8 cellular contexts compared by ENCODE assay signal in genomic region chr9:114098660-114099522, GRCh38. TPM values are rescaled to one million over a fixed set of nuclear protein-coding genes. Genes with fewer than 3 reads are reported as not detected.
A peak's percentile ranks its signal among the peaks of the same experiment; 100 is the strongest.
DNase-seq lines count a peak whose midpoint lies in the region; ATAC-seq, FAIRE-seq and TF ChIP-seq lines count a peak whose summit lies in the region.

Gene KIF12, minus strand, starts transcription at chr9:114099292. Its CDS starts 16 bp downstream, at chr9:114099276.

- in situ Hi-C loops in Panc1 (cut with HindIII; ENCODE audit: low pct_unique_long_range_greater_than_20kb, low sequenced_read_pairs), result no loop called here

- no peaks in the 10 kb centered on the region for H3K4me1 ChIP-seq in Panc1 (ENCODE audit: control insufficient read depth, insufficient read depth, low read length)
- peaks cover 10% of the 10 kb centered on the region for H3K4me1 ChIP-seq in endothelial cell of umbilical vein (ENCODE audit: control insufficient read depth, extremely low read depth, insufficient read depth, low read length)
- H3K4me1 ChIP-seq in muscle layer of duodenum (ENCODE audit: control insufficient read depth in 1 of 2, insufficient read depth in 2 of 2, low read length in 2 of 2), result peaks cover 0 to 12% of the 10 kb centered on the region in 2 donors

- H3K4me3 ChIP-seq in H7 (ENCODE audit: insufficient read depth, low read depth, low read length), result peak within 1 kb of the TSS; percentile 62
- H3K4me3 ChIP-seq in Panc1 (ENCODE audit: low read depth in 2 of 2, low read length in 2 of 2), result peak within 1 kb of the TSS; percentile 36 to 46
- peak within 1 kb of the TSS in 2 of 3 experiments; percentile 10 to 31 for H3K4me3 ChIP-seq in endothelial cell of umbilical vein (replicated peaks in 1 of 3; ENCODE audit: insufficient read depth in 1 of 3, low read depth in 1 of 3, low read length in 3 of 3)
- H3K4me3 ChIP-seq in muscle layer of duodenum (ENCODE audit: low read depth in 1 of 2, low read length in 2 of 2), result peak within 1 kb of the TSS in 1 of 2 donors; percentile 54

- POLR2A ChIA-PET in Panc1 (lab: Charles Lee), result no interaction called here
- POLR2A ChIA-PET in endothelial cell of umbilical vein (lab: Charles Lee), result no interaction called here

- no peaks in the 10 kb centered on the region for H3K79me2 ChIP-seq in endothelial cell of umbilical vein (ENCODE audit: control insufficient read depth, insufficient read depth, low read length)

- no peaks in the 10 kb centered on the region for H3K36me3 ChIP-seq in H7 (replicated peaks; ENCODE audit: control insufficient read depth, insufficient read depth, low read length)
- H3K36me3 ChIP-seq in Panc1 (ENCODE audit: control insufficient read depth, insufficient read depth, low read length), result no peaks in the 10 kb centered on the region
- H3K36me3 ChIP-seq in endothelial cell of umbilical vein (ENCODE audit: control insufficient read depth in 2 of 2, extremely low read depth in 1 of 2, insufficient read depth in 2 of 2, low read length in 2 of 2), result no peaks in the 10 kb centered on the region
- H3K36me3 ChIP-seq in muscle layer of duodenum (ENCODE audit: control insufficient read depth in 1 of 2, insufficient read depth in 2 of 2, low read length in 2 of 2), result no peaks in the 10 kb centered on the region

- H4K20me1 ChIP-seq in endothelial cell of umbilical vein (replicated peaks; ENCODE audit: control insufficient read depth, extremely low read depth, insufficient read depth, low read length), result no peaks in the 10 kb centered on the region

- intact Hi-C loops in Panc1 (cut with micrococcal nuclease; ENCODE audit: unreplicated experiment) (no loop called here), endothelial cell of umbilical vein (cut with micrococcal nuclease) (no loop called here)

- no peak for TF ChIP-seq POLR2A in endothelial cell of umbilical vein (IDR thresholded peaks at IDR 0.05; ENCODE audit: low read depth, low read length)

- H3K27me3 ChIP-seq in H7 (ENCODE audit: control insufficient read depth, insufficient read depth, low read length) (peaks cover 32% of the 10 kb centered on the region), Panc1 (ENCODE audit: control insufficient read depth, insufficient read depth, low read length) (no peaks in the 10 kb centered on the region), endothelial cell of umbilical vein (ENCODE audit: control insufficient read depth in 2 of 2, insufficient read depth in 2 of 2, low read length in 2 of 2) (no peaks in the 10 kb centered on the region), muscle layer of duodenum (ENCODE audit: low read depth, low read length) (peaks cover 12% of the 10 kb centered on the region)

- H3K4me2 ChIP-seq in endothelial cell of umbilical vein (ENCODE audit: insufficient read depth, low read length), result peak within 1 kb of the TSS; percentile 38

- H2AFZ ChIP-seq in endothelial cell of umbilical vein (ENCODE audit: low read depth, low read length), result peak within 1 kb of the TSS; percentile 60

- dilution Hi-C loops in endothelial cell of umbilical vein (cut with MboI; ENCODE audit: extremely low pct_ligation_motif_present, low sequenced_read_pairs), result loop anchor here (25.0 kb wide), 1 partner anchor 188 kb away; no protein-coding TSS in a partner anchor

- no peaks in the 10 kb centered on the region for H3K9me1 ChIP-seq in endothelial cell of umbilical vein (replicated peaks; ENCODE audit: control insufficient read depth, extremely low read depth, insufficient read depth, low read length)

- 0 out of 2 replicates have a peak, but pooled peaks have one; percentile 13 for TF ChIP-seq CTCF in Panc1 (IDR thresholded peaks at IDR 0.05)
- TF ChIP-seq CTCF in endothelial cell of umbilical vein (IDR thresholded peaks at IDR 0.05; ENCODE audit: extremely low read depth in 1 of 2, insufficient read depth in 1 of 2, low read depth in 1 of 2, low read length in 2 of 2), result no peak

- DNase-seq in H7 (peak; percentile 99), Panc1 (ENCODE audit: low read depth, low spot score) (no peak), endothelial cell of umbilical vein (ENCODE audit: low read depth, low spot score) (no peak), Ammon's horn (ENCODE audit: low spot score) (no peak), H4 (ENCODE audit: low spot score) (no peak)

- H3K9me3 ChIP-seq in Panc1 (ENCODE audit: control insufficient read depth, insufficient read depth, low read depth, low read length), result no peaks in the 10 kb centered on the region
- peaks cover 3% of the 10 kb centered on the region for H3K9me3 ChIP-seq in endothelial cell of umbilical vein (replicated peaks; ENCODE audit: control insufficient read depth, insufficient read depth, low read length)
- peaks cover 0 to 3% of the 10 kb centered on the region in 2 donors for H3K9me3 ChIP-seq in muscle layer of duodenum (ENCODE audit: control insufficient read depth in 1 of 2, low read length in 2 of 2)

- CTCF ChIA-PET in Panc1 (lab: Charles Lee) (interaction anchor here (0.6 to 0.9 kb wide), 2 partner anchors 16 to 612 kb away, joined by 3 to 7 read pairs; no protein-coding TSS in a partner anchor), endothelial cell of umbilical vein (lab: Charles Lee) (interaction anchor here (0.7 to 4.5 kb wide), 7 partner anchors 10 to 192 kb away, joined by 3 to 41 read pairs (median 17); no protein-coding TSS in a partner anchor)

- BruUV-seq in Panc1 (replicated peaks; lab: Mats Ljungman, UMichigan) (no TSS peak), endothelial cell of umbilical vein (replicated peaks; lab: Mats Ljungman, UMichigan) (no TSS peak)

- H3K9ac ChIP-seq in endothelial cell of umbilical vein (replicated peaks; ENCODE audit: extremely low read depth, insufficient read depth, low read length), result no peak within 1 kb of the TSS

- no peak for FAIRE-seq in endothelial cell of umbilical vein (lab: Jason Lieb, UNC)

- peak; percentile 66 for ATAC-seq in Panc1
- no peak for ATAC-seq in GM21390 (IDR thresholded peaks at IDR 0.05; ENCODE audit: unreplicated experiment)
- no peak for ATAC-seq in HG03439 (IDR thresholded peaks at IDR 0.05; ENCODE audit: unreplicated experiment)

- H3K27ac ChIP-seq in Panc1 (ENCODE audit: low read length) (no peak within 1 kb of the TSS), endothelial cell of umbilical vein (ENCODE audit: insufficient read depth, low read depth, low read length) (no peak within 1 kb of the TSS), muscle layer of duodenum (ENCODE audit: low read length) (peak within 1 kb of the TSS; percentile 39)

TF ChIP-seq in endothelial cell of umbilical vein, 7 proteins besides CTCF, POLR2A, EP300 and RAD21:
- TF ChIP-seq MYC (IDR thresholded peaks at IDR 0.05; ENCODE audit: low read depth, low read length) (no peak), POLR2AphosphoS5 (IDR thresholded peaks at IDR 0.05; ENCODE audit: insufficient read depth, low read depth, low read length) (no peak), FOS (IDR thresholded peaks at IDR 0.05; ENCODE audit: borderline replicate concordance, insufficient read depth, low read length) (no peak), EZH2 (IDR thresholded peaks at IDR 0.05; ENCODE audit: borderline replicate concordance, low read depth, low read length, severe bottlenecking) (no peak), GATA2 (IDR thresholded peaks at IDR 0.05; ENCODE audit: insufficient read depth, insufficient read length, low read depth, low read length) (no peak), JUN (IDR thresholded peaks at IDR 0.05; ENCODE audit: borderline replicate concordance, insufficient read depth, insufficient read length, low read depth) (no peak), MAX (IDR thresholded peaks at IDR 0.05; ENCODE audit: insufficient read depth, insufficient read length) (no peak)
TF ChIP-seq in endothelial cell of umbilical vein: peak in this region for 0.

RNA-seq across cellular contexts. Expression of gene KIF12, which starts in this region (rescaled TPM):
- total RNA-seq in H7 (2014; rRNA removed; shearing (Covaris generic)), result 0.92 and 2.0 TPM in 2 replicates
- total RNA-seq in Panc1 (2021; ENCODE audit: unreplicated experiment), result 0.87 TPM
- polyA plus RNA-seq in Panc1 (2012; ENCODE audit: insufficient read length), result 1.4 TPM
- total RNA-seq in endothelial cell of umbilical vein, result 0.51 and 0.97 TPM in 2 replicates
- 0.46 and 0.88 TPM in 2 replicates for polyA plus RNA-seq in endothelial cell of umbilical vein
- polyA plus RNA-seq in endothelial cell of umbilical vein (2011; cell fraction: cytosol; rRNA removed), result 0.27 and 0.39 TPM in 2 replicates
- polyA plus RNA-seq in endothelial cell of umbilical vein (2011; cell fraction: nucleus; rRNA removed), result 2.7 and 4.0 TPM in 2 replicates
- 0.95 and 4.5 TPM in 2 replicates for polyA plus RNA-seq in endothelial cell of umbilical vein (2012)
- 0.15 and 1.4 TPM in 2 replicates for polyA minus RNA-seq in endothelial cell of umbilical vein
- polyA minus RNA-seq in endothelial cell of umbilical vein (2011; cell fraction: cytosol; rRNA and poly(A)+ RNA removed), result not detected
- polyA minus RNA-seq in endothelial cell of umbilical vein (2011; cell fraction: nucleus; rRNA and poly(A)+ RNA removed), result 0.19 and 0.82 TPM in 2 replicates
- not detected in 2 replicates for total RNA-seq in H4 (2014; rRNA removed; shearing (Covaris generic))
